ENCODE assay signal across 16 cellular contexts in genomic region chr12:78375461-78375860, GRCh38.
DNase-seq lines count a peak whose midpoint lies in the region; ATAC-seq and TF ChIP-seq lines count a peak whose summit lies in the region.
"Had no signal": no experiment of that assay in that cellular context is flagged by ENCODE, and none has a peak within 500 bp of the region (broad histone marks: within the 10 kb centered on the region; RNA-seq: fewer than 3 reads in every experiment).

No MANE protein-coding gene starts in this region.

- no peak overlapping the region for H3K4me3 Mint-ChIP-seq in HFFc6
- H3K4me3 Mint-ChIP-seq: CD4-positive, alpha-beta T cell had no signal

- H3K4me1 Mint-ChIP-seq in HFFc6 (ENCODE audit: low read depth), result no peaks in the 10 kb centered on the region

- peaks cover 28% of the 10 kb centered on the region for H3K9me3 Mint-ChIP-seq in HFFc6

- peaks cover 20% of the 10 kb centered on the region for H3K36me3 Mint-ChIP-seq in HFFc6 (ENCODE audit: low read depth)

- peak; percentile 6 for DNase-seq in NCI-H82 (lab: John Stamatoyannopoulos, UW)
- no peak for DNase-seq in NCI-H82 treated with DMSO at 0.1 percent for 48 hours (lab: John Stamatoyannopoulos, UW; ENCODE audit: unreplicated experiment)
- DNase-seq in NCI-H2171 (lab: John Stamatoyannopoulos, UW), result peak; percentile 56
- DNase-seq in cerebellar nuclear complex (lab: John Stamatoyannopoulos, UW), result peak; percentile 12 to 71
- no peak for DNase-seq in HFFc6
- no peak for DNase-seq in SHP77 treated with DMSO at 0.1 percent for 48 hours (lab: John Stamatoyannopoulos, UW)
- DNase-seq: AML-193; Caco-2; CD4-positive, alpha-beta T cell; DMS53; DND-41; EL; IMR-90 had no signal

- no peak for ATAC-seq in HG03039 (IDR thresholded peaks at IDR 0.05; ENCODE audit: unreplicated experiment)
- ATAC-seq: A549, K562 had no signal

- H3K27ac Mint-ChIP-seq in HFFc6, result no peak overlapping the region
- H3K27ac Mint-ChIP-seq: CD4-positive, alpha-beta T cell had no signal

- TF ChIP-seq CTCF in HFFc6 (IDR thresholded peaks at IDR 0.05), result no peak

- peaks cover 2% of the 10 kb centered on the region for H3K27me3 Mint-ChIP-seq in HFFc6 (ENCODE audit: insufficient read depth)
- H3K27me3 Mint-ChIP-seq: CD4-positive, alpha-beta T cell had no signal

Comparison
In these comparisons a context has a peak if more than half of its experiments do, and no peak if none do; other contexts are left out.
1. DNase-seq: peak in NCI-H82 (single experiment), NCI-H2171 (single experiment) and cerebellar nuclear complex (2 of 2); none in NCI-H82 treated with DMSO at 0.1 percent for 48 hours (single experiment), HFFc6 (single experiment) and SHP77 treated with DMSO at 0.1 percent for 48 hours (single experiment).